ENCODE assay signal across 8 cellular contexts in the genomic region with DNA sequence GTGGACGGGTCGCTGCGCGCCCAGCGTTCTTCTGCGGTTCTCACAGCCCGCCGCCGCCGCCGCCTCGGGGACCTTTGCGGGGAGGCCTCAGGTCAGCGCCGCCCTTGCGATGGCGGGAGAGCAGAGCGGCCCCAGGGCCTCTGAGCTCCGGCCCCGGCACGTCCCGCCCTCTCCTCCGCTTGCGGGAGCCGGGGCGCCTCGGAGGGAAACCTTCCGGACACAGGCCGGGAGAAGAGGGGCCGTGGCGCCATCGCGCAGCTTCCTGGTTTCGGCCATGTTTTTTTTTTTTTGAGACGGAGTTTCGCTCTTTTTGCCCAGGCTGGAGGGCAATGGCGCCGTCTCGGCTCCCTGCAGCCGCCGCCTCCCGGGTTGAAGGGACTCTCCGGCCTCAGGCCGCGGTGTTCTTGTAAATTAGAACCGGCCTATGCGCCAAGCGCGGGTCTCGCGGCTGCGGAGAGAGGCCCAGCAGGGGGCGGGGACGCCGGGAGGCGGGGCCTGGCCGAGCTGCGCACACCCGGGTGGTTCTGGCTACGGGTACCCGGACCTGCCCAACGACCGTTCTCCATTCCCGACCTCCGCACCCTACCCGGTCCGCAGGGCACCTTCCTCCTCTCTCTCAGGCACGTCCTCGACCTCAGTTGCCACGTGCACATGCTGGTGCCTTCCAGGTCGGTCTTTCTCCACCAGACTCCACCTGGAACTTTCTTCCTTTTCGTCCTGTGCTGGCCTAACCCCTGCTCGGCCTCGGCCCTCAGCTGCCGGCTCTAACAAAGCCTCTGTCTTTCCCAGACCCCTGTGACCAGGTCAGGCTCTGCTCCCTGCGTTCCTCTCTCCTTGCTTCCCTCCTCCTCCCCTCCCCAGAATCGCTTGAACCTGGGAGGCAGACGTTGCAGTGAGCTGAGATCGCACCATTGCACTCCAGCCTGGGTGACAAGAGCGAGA. TPM values are rescaled to one million over a fixed set of nuclear protein-coding genes. Genes with fewer than 3 reads are reported as not detected.
A peak's percentile ranks its signal among the peaks of the same experiment; 100 is the strongest.
DNase-seq lines count a peak whose midpoint lies in the region; ATAC-seq, FAIRE-seq and TF ChIP-seq lines count a peak whose summit lies in the region.

No MANE protein-coding gene starts in this region.

- peaks cover 8 to 13% of the 10 kb centered on the region in 2 donors for H3K4me1 ChIP-seq in kidney (ENCODE audit: control insufficient read depth in 1 of 2, insufficient read depth in 1 of 2, low read depth in 1 of 2, low read length in 2 of 2)

- intact Hi-C loops in kidney (cut with DNase I): no loop called here

- peak overlapping the region; percentile 97 for H3K27ac ChIP-seq in kidney (ENCODE audit: low read depth in 2 of 2, low read length in 2 of 2)

- no peak for FAIRE-seq in kidney (lab: Jason Lieb, UNC)

- H3K4me3 ChIP-seq in kidney (ENCODE audit: low read length in 2 of 2): peak overlapping the region; percentile 67 to 91

- peak; percentile 76 for DNase-seq in NK-92 treated with Interleukin-12 subunit alpha and Interleukin-12 subunit beta, amount 100 ng/mL, for 24 hours (lab: John Stamatoyannopoulos, UW)
- DNase-seq in NK-92 (lab: John Stamatoyannopoulos, UW; ENCODE audit: unreplicated experiment) (no peak), NCI-H146 treated with DMSO at 0.1 percent for 48 hours (lab: John Stamatoyannopoulos, UW; ENCODE audit: unreplicated experiment) (peak; percentile 11), cerebellar cortex (ENCODE audit: low spot score) (peak; percentile 68), kidney (peak; percentile 96)
- peak; percentile 60 for DNase-seq in activated CD4-positive, alpha-beta T cell treated with anti-CD3 and anti-CD28 coated beads for 1 hour
- peak; percentile 35 to 65 for DNase-seq in stimulated activated CD4-positive, alpha-beta T cell treated with anti-CD3 and anti-CD28 coated beads, Interleukin-1b, Interleukin-23, amount 100 ng/mL, for 1 hour (ENCODE audit: low read depth in 2 of 2)

- H3K9me3 ChIP-seq in kidney (ENCODE audit: control insufficient read depth in 1 of 2, low read length in 2 of 2): peaks cover 0 to 2% of the 10 kb centered on the region in 2 donors

- peak overlapping the region; percentile 76 to 78 for H3K9ac ChIP-seq in kidney (ENCODE audit: low read length in 2 of 2)

- peak; percentile 79 for ATAC-seq in HG02798 (IDR thresholded peaks at IDR 0.05; ENCODE audit: poor library complexity, unreplicated experiment)

- TF ChIP-seq CTCF in kidney (IDR thresholded peaks at IDR 0.05; ENCODE audit: borderline replicate concordance, extremely low read depth, insufficient read depth): no peak

- H3K36me3 ChIP-seq in kidney (ENCODE audit: control insufficient read depth in 1 of 2, insufficient read depth in 2 of 2, low read length in 2 of 2): peaks cover 7 to 15% of the 10 kb centered on the region in 2 donors

RNA-seq across cellular contexts. Expression of gene MGAT1, which starts 28.8 kb away (rescaled TPM):
- 132 TPM for total RNA-seq in kidney
- polyA plus RNA-seq in kidney (ENCODE audit: insufficient read depth, low read depth, low replicate concordance): 73.3 TPM

RNA-seq across cellular contexts. Expression of gene ZFP62, which starts 29.7 kb away (rescaled TPM):
- total RNA-seq in kidney: 30.7 TPM
- 16.2 TPM for polyA plus RNA-seq in kidney (ENCODE audit: insufficient read depth, low read depth, low replicate concordance)
